In genomic region chr11:32297629-32298028, GRCh38 we compare ENCODE assay signal across 8 cellular contexts.
DNase-seq lines count a peak whose midpoint lies in the region; ATAC-seq and TF ChIP-seq lines count a peak whose summit lies in the region.

No MANE protein-coding gene starts in this region.

- no peak for TF ChIP-seq EP300 in Ishikawa (IDR thresholded peaks at IDR 0.05; ENCODE audit: borderline replicate concordance)

- ATAC-seq in activated CD4-positive, CD25-positive, alpha-beta regulatory T cell treated with anti-CD3 and anti-CD28 coated beads, Interleukin-2, amount 50 U/mL, for 24 hours: no peak

- DNase-seq in DMS79 treated with DMSO at 0.1 percent for 48 hours (lab: John Stamatoyannopoulos, UW): peak; percentile 11
- peak; percentile 12 for DNase-seq in RPMI8226
- peak; percentile 37 for DNase-seq in glomerular visceral epithelial cell (ENCODE audit: extremely low spot score)
- DNase-seq in NCI-H2029 (lab: John Stamatoyannopoulos, UW): no peak
- DNase-seq in stimulated activated CD4-positive, alpha-beta T cell treated with anti-CD3 and anti-CD28 coated beads, Interleukin-4, amount 100 ng/mL, for 4 hours: no peak
- no peak for DNase-seq in SKM-1 (lab: John Stamatoyannopoulos, UW; ENCODE audit: unreplicated experiment)

- TF ChIP-seq RAD21 in Ishikawa (IDR thresholded peaks at IDR 0.05; ENCODE audit: low read depth): peak; percentile 35

TF ChIP-seq in Ishikawa, 13 proteins besides CTCF, POLR2A, EP300 and RAD21:
- TF ChIP-seq EGR1 (IDR thresholded peaks at IDR 0.05): no peak
- TF ChIP-seq MAX (IDR thresholded peaks at IDR 0.05): no peak
- no peak for TF ChIP-seq CREB1 (IDR thresholded peaks at IDR 0.05; ENCODE audit: low read depth)
- no peak for TF ChIP-seq TAF1 (IDR thresholded peaks at IDR 0.05; ENCODE audit: low read depth)
- no peak for TF ChIP-seq TCF12 (IDR thresholded peaks at IDR 0.05; ENCODE audit: low read depth)
- TF ChIP-seq CEBPB (IDR thresholded peaks at IDR 0.05): no peak
- no peak for TF ChIP-seq TEAD4 (IDR thresholded peaks at IDR 0.05)
- no peak for TF ChIP-seq YY1 (IDR thresholded peaks at IDR 0.05; ENCODE audit: low read depth)
- TF ChIP-seq USF1 (IDR thresholded peaks at IDR 0.05): no peak
- TF ChIP-seq NFIC (IDR thresholded peaks at IDR 0.05): no peak

Comparison
In these comparisons a context has a peak if more than half of its experiments do, and no peak if none do; other contexts are left out.
1. DNase-seq: peak in DMS79 treated with DMSO at 0.1 percent for 48 hours (single experiment), RPMI8226 (single experiment) and glomerular visceral epithelial cell (single experiment); none in NCI-H2029 (single experiment), stimulated activated CD4-positive, alpha-beta T cell treated with anti-CD3 and anti-CD28 coated beads, Interleukin-4, amount 100 ng/mL, for 4 hours (0 of 2) and SKM-1 (single experiment).